In genomic region chr12:53764630-53765029, GRCh38 we compare ENCODE assay signal across 1 cellular context.
TF ChIP-seq lines count a peak whose summit lies in the region.

No MANE protein-coding gene starts in this region.

TF ChIP-seq in GM12878, 131 proteins besides CTCF, POLR2A, EP300 and RAD21:
- TF ChIP-seq MYB (IDR thresholded peaks at IDR 0.05; ENCODE audit: borderline replicate concordance, low read depth, low read length) (no peak), STAT3 (IDR thresholded peaks at IDR 0.05; ENCODE audit: low read depth, low read length) (no peak), SREBF2 (IDR thresholded peaks at IDR 0.05; ENCODE audit: low read length) (no peak), GABPA (IDR thresholded peaks at IDR 0.05; ENCODE audit: low read depth) (no peak), EGR1 (IDR thresholded peaks at IDR 0.05; ENCODE audit: borderline replicate concordance in 1 of 2, low read depth in 2 of 2, low read length in 2 of 2) (no peak), RFX5 (IDR thresholded peaks at IDR 0.05; ENCODE audit: low read depth, low read length) (no peak), YBX1 (IDR thresholded peaks at IDR 0.05) (no peak), BACH1 (IDR thresholded peaks at IDR 0.05; ENCODE audit: borderline replicate concordance) (no peak), CBFB (IDR thresholded peaks at IDR 0.05; ENCODE audit: low read depth) (no peak), IKZF2 (IDR thresholded peaks at IDR 0.05) (no peak; a peak in 1 of 4 replicates), MEF2A (IDR thresholded peaks at IDR 0.05; ENCODE audit: insufficient read depth, low read depth, low read length) (peak; percentile 79), CHD2 (IDR thresholded peaks at IDR 0.05; ENCODE audit: borderline replicate concordance, low read depth, low read length) (no peak), BHLHE40 (IDR thresholded peaks at IDR 0.05; ENCODE audit: borderline replicate concordance in 1 of 2, low read depth in 2 of 2, low read length in 1 of 2) (no peak), EED (IDR thresholded peaks at IDR 0.05; ENCODE audit: low read depth) (peak; percentile 26; the same call in 1 of the 2 replicates), FOXM1 (IDR thresholded peaks at IDR 0.05; ENCODE audit: low read depth, low read length) (no peak), NFIC (IDR thresholded peaks at IDR 0.05; ENCODE audit: low read depth, low read length) (peak; percentile 62; the same call in 1 of the 2 replicates), RUNX3 (IDR thresholded peaks at IDR 0.05; ENCODE audit: low read length) (peak; percentile 34; the same call in 1 of the 2 replicates), JUNB (IDR thresholded peaks at IDR 0.05) (peak; percentile 92), SKIL (IDR thresholded peaks at IDR 0.05; ENCODE audit: low read depth, poor library complexity, severe bottlenecking) (no peak), NKRF (conservative IDR thresholded peaks at IDR 0.05) (no peak), ATF2 (IDR thresholded peaks at IDR 0.05; ENCODE audit: low read length) (peak; percentile 42; the same call in 1 of the 2 replicates), BRCA1 (IDR thresholded peaks at IDR 0.05; ENCODE audit: low read depth, low read length) (no peak)
